Comparison of ENCODE assay signal across 26 cellular contexts in genomic region chr16:20004931-20005330, GRCh38.
DNase-seq lines count a peak whose midpoint lies in the region; ATAC-seq, FAIRE-seq and TF ChIP-seq lines count a peak whose summit lies in the region.
"Had no signal": no experiment of that assay in that cellular context is flagged by ENCODE, and none has a peak within 500 bp of the region (broad histone marks: within the 10 kb centered on the region; RNA-seq: fewer than 3 reads in every experiment).

No MANE protein-coding gene starts in this region.

- intact Hi-C loops in Panc1 (cut with micrococcal nuclease; ENCODE audit: unreplicated experiment): no loop called here
- intact Hi-C loops in left cardiac atrium (cut with DNase I): no loop called here

- no peak overlapping the region for H2AFZ ChIP-seq in GM23338

- H3K9me3 Mint-ChIP-seq in GM23338: no peaks in the 10 kb centered on the region
- no peaks in the 10 kb centered on the region for H3K9me3 Mint-ChIP-seq in activated T-helper 17 cell treated with anti-CD3 and anti-CD28 coated beads, Interleukin-2, amount 50 U/mL, for 72 hours
- H3K9me3 Mint-ChIP-seq: immature natural killer cell had no signal

- H3K4me1 ChIP-seq in A549 (no peaks in the 10 kb centered on the region), GM23338 (ENCODE audit: insufficient read depth) (no peaks in the 10 kb centered on the region), Panc1 (ENCODE audit: control insufficient read depth, insufficient read depth, low read length) (no peaks in the 10 kb centered on the region)
- H3K4me1 ChIP-seq: adrenal gland, left lung, sigmoid colon had no signal

- 2% methylated on average over 3 of the region's 3 CpGs for WGBS in A549 (ENCODE audit: missing lambda C conversion rate)

- H3K4me3 Mint-ChIP-seq in GM23338: no peak overlapping the region
- no peak overlapping the region for H3K4me3 Mint-ChIP-seq in activated T-helper 17 cell treated with anti-CD3 and anti-CD28 coated beads, Interleukin-2, amount 50 U/mL, for 72 hours
- H3K4me3 Mint-ChIP-seq: effector memory CD8-positive, alpha-beta T cell; immature natural killer cell; natural killer cell; T-cell had no signal

- peak; percentile 39 to 48; a peak in 1 of 6 replicates for ATAC-seq in A549
- peak; percentile 98 for ATAC-seq in GM23338
- ATAC-seq in Panc1: peak; percentile 45; the same call in 1 of the 2 replicates
- ATAC-seq in activated T-helper 17 cell treated with anti-CD3 and anti-CD28 coated beads, Interleukin-2, amount 50 U/mL, for 72 hours (replicated peaks): no peak
- no peak for ATAC-seq in left cardiac atrium
- ATAC-seq: effector memory CD8-positive, alpha-beta T cell; left lung; natural killer cell; T-cell had no signal

- H3K36me3 Mint-ChIP-seq in GM23338 (ENCODE audit: low read depth): no peaks in the 10 kb centered on the region
- H3K36me3 Mint-ChIP-seq in activated T-helper 17 cell treated with anti-CD3 and anti-CD28 coated beads, Interleukin-2, amount 50 U/mL, for 72 hours (ENCODE audit: low read depth): no peaks in the 10 kb centered on the region
- H3K36me3 Mint-ChIP-seq: immature natural killer cell, natural killer cell, T-cell had no signal

- H3K9me2 ChIP-seq in GM23338 (ENCODE audit: insufficient read depth): no peaks in the 10 kb centered on the region

- TF ChIP-seq RAD21 in A549 (conservative IDR thresholded peaks at IDR 0.05 in 1 of 2, IDR thresholded peaks at IDR 0.05 in 1 of 2): no peak

- DNase-seq in A549 (ENCODE audit: low read depth in 1 of 2, low spot score in 1 of 2): no peak
- DNase-seq in GM23338 (ENCODE audit: low spot score): peak; percentile 85
- DNase-seq in Panc1 (ENCODE audit: low read depth, low spot score): no peak
- DNase-seq in iPS-NIHi11 (ENCODE audit: low spot score): peak; percentile 62
- no peak for DNase-seq in H54 (ENCODE audit: insufficient read length, low spot score)
- no peak for DNase-seq in occipital lobe (lab: John Stamatoyannopoulos, UW)
- no peak for DNase-seq in left cardiac atrium
- DNase-seq: activated naive CD4-positive, alpha-beta T cell; activated T-cell treated with anti-CD3 and anti-CD28 coated beads, Interleukin-2, amount 50 U/mL, for 1 hour; adrenal gland; brain microvascular endothelial cell; effector memory CD8-positive, alpha-beta T cell; immature natural killer cell; KG1; left lung; natural killer cell; NCI-H1694 treated with DMSO at 0.1 percent for 48 hours; NCI-H526 treated with DMSO at 0.1 percent for 48 hours; OCI-M1; posterior cingulate gyrus; SHP77; sigmoid colon; stimulated activated CD4-positive, alpha-beta T cell treated with anti-CD3 and anti-CD28 coated beads, Interleukin-15, amount 100 ng/mL, for 24 hours; T-cell; trophoblast cell had no signal

- H3K4me2 ChIP-seq in A549 (no peak overlapping the region), GM23338 (no peak overlapping the region)

- no peak overlapping the region for H3K27ac ChIP-seq in A549
- no peak overlapping the region for H3K27ac ChIP-seq in GM23338 (ENCODE audit: low read depth)
- H3K27ac ChIP-seq in Panc1 (ENCODE audit: low read length): no peak overlapping the region
- H3K27ac ChIP-seq: adrenal gland, brain microvascular endothelial cell, left lung, sigmoid colon had no signal

- CTCF ChIA-PET in A549 (lab: Yijun Ruan, JAX): interaction anchor here (1.2 kb wide), 1 partner anchor 12 kb away, joined by 3 read pairs; no protein-coding TSS in a partner anchor
- CTCF ChIA-PET in Panc1 (lab: Charles Lee): interaction anchor here (0.6 kb wide), 1 partner anchor 379 kb away, joined by 3 read pairs; no protein-coding TSS in a partner anchor

- peaks cover 2% of the 10 kb centered on the region for H3K27me3 Mint-ChIP-seq in GM23338 (ENCODE audit: insufficient read depth, low read depth, poor library complexity)
- H3K27me3 Mint-ChIP-seq in activated T-helper 17 cell treated with anti-CD3 and anti-CD28 coated beads, Interleukin-2, amount 50 U/mL, for 72 hours: peaks cover 8% of the 10 kb centered on the region

- H3K79me2 ChIP-seq in GM23338 (replicated peaks; ENCODE audit: insufficient read depth): no peaks in the 10 kb centered on the region

- H3K9me3 ChIP-seq in A549: no peaks in the 10 kb centered on the region; the same call in 2 of the 3 replicates
- H3K9me3 ChIP-seq in Panc1 (ENCODE audit: control insufficient read depth, insufficient read depth, low read depth, low read length): no peaks in the 10 kb centered on the region
- H3K9me3 ChIP-seq: adrenal gland, left lung, sigmoid colon had no signal

- no peak overlapping the region for H3K27ac Mint-ChIP-seq in GM23338
- no peak overlapping the region for H3K27ac Mint-ChIP-seq in activated T-helper 17 cell treated with anti-CD3 and anti-CD28 coated beads, Interleukin-2, amount 50 U/mL, for 72 hours
- H3K27ac Mint-ChIP-seq: effector memory CD8-positive, alpha-beta T cell; immature natural killer cell; natural killer cell; T-cell had no signal

- H3K4me1 Mint-ChIP-seq in GM23338: no peaks in the 10 kb centered on the region; the same call in 1 of the 3 replicates
- H3K4me1 Mint-ChIP-seq in activated T-helper 17 cell treated with anti-CD3 and anti-CD28 coated beads, Interleukin-2, amount 50 U/mL, for 72 hours: no peaks in the 10 kb centered on the region
- H3K4me1 Mint-ChIP-seq: immature natural killer cell, natural killer cell, T-cell had no signal

- TF ChIP-seq CTCF in A549 (IDR thresholded peaks at IDR 0.05): no peak
- TF ChIP-seq CTCF in GM23338 (conservative IDR thresholded peaks at IDR 0.05; ENCODE audit: low read depth in 2 of 2): peak; percentile 64 to 68
- peak; percentile 28; the same call in 1 of the 2 replicates for TF ChIP-seq CTCF in Panc1 (IDR thresholded peaks at IDR 0.05)

- no peak for FAIRE-seq in A549 (lab: Jason Lieb, UNC)
- FAIRE-seq in H54 (lab: Jason Lieb, UNC): no peak

- no peaks in the 10 kb centered on the region for H4K20me1 ChIP-seq in GM23338 (replicated peaks; ENCODE audit: insufficient read depth)

- H3K27me3 ChIP-seq in GM23338 (ENCODE audit: insufficient read depth) (no peaks in the 10 kb centered on the region), Panc1 (ENCODE audit: control insufficient read depth, insufficient read depth, low read length) (peaks cover 34% of the 10 kb centered on the region)
- H3K27me3 ChIP-seq: brain microvascular endothelial cell, sigmoid colon had no signal

- POLR2A ChIA-PET in A549 (lab: Yijun Ruan, JAX) (no interaction called here), Panc1 (lab: Charles Lee) (no interaction called here)

- no TSS peak for BruUV-seq in Panc1 (replicated peaks; lab: Mats Ljungman, UMichigan)

- H3K36me3 ChIP-seq in GM23338 (ENCODE audit: insufficient read depth): no peaks in the 10 kb centered on the region
- no peaks in the 10 kb centered on the region for H3K36me3 ChIP-seq in Panc1 (ENCODE audit: control insufficient read depth, insufficient read depth, low read length)
- H3K36me3 ChIP-seq: adrenal gland, brain microvascular endothelial cell, left lung, sigmoid colon had no signal

- no peaks in the 10 kb centered on the region for H3F3A ChIP-seq in GM23338 (replicated peaks; ENCODE audit: low read depth)

- no peak for TF ChIP-seq POLR2A in A549 (IDR thresholded peaks at IDR 0.05; ENCODE audit: low read length)
- TF ChIP-seq POLR2A in H54 (IDR thresholded peaks at IDR 0.05; ENCODE audit: low read depth, low read length): no peak

- no peak for TF ChIP-seq EP300 in A549 (IDR thresholded peaks at IDR 0.05)

- H3K4me3 ChIP-seq in A549 (no peak overlapping the region), GM23338 (no peak overlapping the region), Panc1 (ENCODE audit: low read depth in 2 of 2, low read length in 2 of 2) (no peak overlapping the region)
- H3K4me3 ChIP-seq: adrenal gland, left lung, sigmoid colon had no signal

- in situ Hi-C loops in Panc1 (cut with HindIII; ENCODE audit: low pct_unique_long_range_greater_than_20kb, low sequenced_read_pairs): no loop called here

TF ChIP-seq in A549, 52 proteins besides CTCF, POLR2A, EP300 and RAD21:
- no peak for TF ChIP-seq TP53 (CRISPR knock-in tag; IDR thresholded peaks at IDR 0.05)

TF ChIP-seq in GM23338, 12 proteins besides CTCF, POLR2A, EP300 and RAD21 (continues in another document):
- TF ChIP-seq ZNF331 (CRISPR knock-in tag; IDR thresholded peaks at IDR 0.05; ENCODE audit: low read depth): no peak
- no peak for TF ChIP-seq REST (IDR thresholded peaks at IDR 0.05; ENCODE audit: unreplicated experiment)
- no peak for TF ChIP-seq EZH2phosphoT487 (IDR thresholded peaks at IDR 0.05; ENCODE audit: unreplicated experiment)
- TF ChIP-seq ETS1 (IDR thresholded peaks at IDR 0.05): no peak
- TF ChIP-seq STAT1 (IDR thresholded peaks at IDR 0.05; ENCODE audit: unreplicated experiment): no peak
- no peak for TF ChIP-seq ZNF114 (CRISPR knock-in tag; IDR thresholded peaks at IDR 0.05)

Comparison
In these comparisons a context has a peak if more than half of its experiments do, and no peak if none do; other contexts are left out.
1. ATAC-seq: peak in A549 (2 of 2), GM23338 (single experiment) and Panc1 (single experiment); none in activated T-helper 17 cell treated with anti-CD3 and anti-CD28 coated beads, Interleukin-2, amount 50 U/mL, for 72 hours (single experiment) and left cardiac atrium (0 of 2).
2. DNase-seq: peak in GM23338 (single experiment) and iPS-NIHi11 (single experiment); none in A549 (0 of 2), Panc1 (single experiment), H54 (single experiment), occipital lobe (single experiment) and left cardiac atrium (single experiment).